9 cellular contexts compared by ENCODE assay signal in the genomic region with DNA sequence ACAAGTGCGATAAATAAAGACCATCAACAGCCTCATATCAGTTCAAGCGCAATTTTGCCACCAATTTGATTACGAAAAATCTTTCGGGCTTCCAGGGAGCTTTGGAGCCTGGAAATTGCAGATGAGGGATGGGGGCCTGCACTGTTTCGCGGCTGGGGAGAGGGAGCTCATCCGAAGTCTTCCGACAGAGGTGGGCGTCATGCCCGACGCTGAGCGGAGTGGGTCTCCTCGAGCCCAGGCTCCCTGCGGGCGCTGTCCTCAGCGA.
DNase-seq lines count a peak whose midpoint lies in the region; ATAC-seq and TF ChIP-seq lines count a peak whose summit lies in the region.
"Had no signal": no experiment of that assay in that cellular context is flagged by ENCODE, and none has a peak within 500 bp of the region (broad histone marks: within the 10 kb centered on the region; RNA-seq: fewer than 3 reads in every experiment).

No MANE protein-coding gene starts in this region.

- no peaks in the 10 kb centered on the region for H3K9me3 ChIP-seq in CD4-positive, alpha-beta memory T cell (ENCODE audit: control insufficient read depth in 1 of 2, low read length in 2 of 2)
- no peaks in the 10 kb centered on the region for H3K9me3 ChIP-seq in NT2/D1 (ENCODE audit: insufficient read depth, low read length)
- no peaks in the 10 kb centered on the region for H3K9me3 ChIP-seq in esophagus squamous epithelium

- H3K9me3 Mint-ChIP-seq in CD4-positive, alpha-beta memory T cell, result peaks cover 0 to 2% (median 0%) of the 10 kb centered on the region in 8 donors
- no peaks in the 10 kb centered on the region for H3K9me3 Mint-ChIP-seq in osteocyte (ENCODE audit: unreplicated experiment)

- H3K4me1 ChIP-seq in CD4-positive, alpha-beta memory T cell (ENCODE audit: insufficient read depth, low read length), result peaks cover 23% of the 10 kb centered on the region
- H3K4me1 ChIP-seq in NT2/D1 (ENCODE audit: insufficient read depth, insufficient read length) (peaks cover 22% of the 10 kb centered on the region), esophagus squamous epithelium (peaks cover 58 to 86% (median 59%) of the 10 kb centered on the region in 3 donors)

- peak overlapping the region; percentile 53 to 74 (median 68) for H3K4me3 Mint-ChIP-seq in CD4-positive, alpha-beta memory T cell
- H3K4me3 Mint-ChIP-seq in osteocyte (ENCODE audit: unreplicated experiment), result peak overlapping the region; percentile 52

- no peaks in the 10 kb centered on the region for H3K36me3 ChIP-seq in CD4-positive, alpha-beta memory T cell (ENCODE audit: insufficient read depth, low read length)
- H3K36me3 ChIP-seq in NT2/D1 (ENCODE audit: insufficient read depth, insufficient read length, low read length) (no peaks in the 10 kb centered on the region), esophagus squamous epithelium (peaks cover 0 to 9% (median 0%) of the 10 kb centered on the region in 3 donors)

- TF ChIP-seq POLR2A in esophagus squamous epithelium (IDR thresholded peaks at IDR 0.05), result no peak

- H3K4me3 ChIP-seq in CD4-positive, alpha-beta memory T cell (ENCODE audit: low read length in 2 of 2), result no peak overlapping the region
- H3K4me3 ChIP-seq in NT2/D1 (ENCODE audit: insufficient read length, low read depth) (peak overlapping the region; percentile 50), esophagus squamous epithelium (peak overlapping the region; percentile 23 to 65 (median 58))

- no peak for DNase-seq in CD4-positive, alpha-beta memory T cell
- no peak for DNase-seq in NT2/D1 (ENCODE audit: low read depth, low spot score)
- DNase-seq in esophagus squamous epithelium (lab: John Stamatoyannopoulos, UW), result no peak
- DNase-seq in osteocyte (ENCODE audit: extremely low spot score, unreplicated experiment), result no peak
- DNase-seq in NCI-H446 treated with DMSO at 0.1 percent for 48 hours (lab: John Stamatoyannopoulos, UW), result no peak
- no peak for DNase-seq in RPMI8226

- peak overlapping the region; percentile 80 for H3K9ac ChIP-seq in NT2/D1 (ENCODE audit: insufficient read length, low read depth)

- CTCF ChIA-PET in CD4-positive, alpha-beta memory T cell (lab: Charles Lee; ENCODE audit: partially characterized antibody), result interaction anchor here (0.6 to 1.6 kb wide), 8 partner anchors 9 to 888 kb away, joined by 3 to 4 read pairs (median 3); a partner anchor contains a TSS

- POLR2A ChIA-PET in CD4-positive, alpha-beta memory T cell (lab: Charles Lee; ENCODE audit: partially characterized antibody), result interaction anchor here (0.6 to 1.8 kb wide), 2 partner anchors 10 to 60 kb away, joined by 3 to 4 read pairs; no protein-coding TSS in a partner anchor

- H3K27ac ChIP-seq in CD4-positive, alpha-beta memory T cell (ENCODE audit: low read depth, low read length), result no peak overlapping the region
- peak overlapping the region; percentile 38 to 90 (median 78) for H3K27ac ChIP-seq in esophagus squamous epithelium

- intact Hi-C loops in CD4-positive, alpha-beta memory T cell (cut with micrococcal nuclease), result loop anchor here (10.0 kb wide), 1 partner anchor 157 kb away; no protein-coding TSS in a partner anchor
- intact Hi-C loops in esophagus squamous epithelium (cut with DNase I), result loop anchor here (5.0 kb wide), 1 partner anchor 419 kb away; no protein-coding TSS in a partner anchor

- ATAC-seq in HG03159 (IDR thresholded peaks at IDR 0.05; ENCODE audit: unreplicated experiment), result no peak
- ATAC-seq in GM21528 (IDR thresholded peaks at IDR 0.05; ENCODE audit: low FRiP score, unreplicated experiment), result no peak
- ATAC-seq: left colon had no signal

- peaks cover 0 to 6% of the 10 kb centered on the region in 2 donors for H3K36me3 Mint-ChIP-seq in CD4-positive, alpha-beta memory T cell
- peaks cover 6% of the 10 kb centered on the region for H3K36me3 Mint-ChIP-seq in osteocyte (ENCODE audit: unreplicated experiment)

- TF ChIP-seq CTCF in esophagus squamous epithelium (IDR thresholded peaks at IDR 0.05) (no peak), osteocyte (IDR thresholded peaks at IDR 0.05) (no peak)

- peak overlapping the region in 2 of 7 donors; percentile 23 to 75 for H3K27ac Mint-ChIP-seq in CD4-positive, alpha-beta memory T cell
- no peak overlapping the region for H3K27ac Mint-ChIP-seq in osteocyte (ENCODE audit: unreplicated experiment)

- H3K4me1 Mint-ChIP-seq in CD4-positive, alpha-beta memory T cell, result peaks cover 10 to 38% (median 20%) of the 10 kb centered on the region in 4 donors
- H3K4me1 Mint-ChIP-seq in osteocyte (ENCODE audit: unreplicated experiment), result peaks cover 36% of the 10 kb centered on the region

- H3K27me3 ChIP-seq in CD4-positive, alpha-beta memory T cell (ENCODE audit: insufficient read depth, low read length), result no peaks in the 10 kb centered on the region
- H3K27me3 ChIP-seq in NT2/D1 (ENCODE audit: insufficient read depth, insufficient read length) (peaks cover 79% of the 10 kb centered on the region), esophagus squamous epithelium (peaks cover 0 to 51% (median 0%) of the 10 kb centered on the region in 4 donors)

- WGBS in esophagus squamous epithelium, 2 donors, result 59 to 68% methylated on average over 4 of the region's 16 CpGs

- H3K27me3 Mint-ChIP-seq in CD4-positive, alpha-beta memory T cell, result no peaks in the 10 kb centered on the region
- H3K27me3 Mint-ChIP-seq in osteocyte (ENCODE audit: unreplicated experiment), result peaks cover 8% of the 10 kb centered on the region

Comparison
In these comparisons a context has a peak if more than half of its experiments do, and no peak if none do; other contexts are left out.
1. H3K4me3 ChIP-seq: peak in NT2/D1 (single experiment) and esophagus squamous epithelium (4 of 4); none in CD4-positive, alpha-beta memory T cell (0 of 2).